In the genomic region with DNA sequence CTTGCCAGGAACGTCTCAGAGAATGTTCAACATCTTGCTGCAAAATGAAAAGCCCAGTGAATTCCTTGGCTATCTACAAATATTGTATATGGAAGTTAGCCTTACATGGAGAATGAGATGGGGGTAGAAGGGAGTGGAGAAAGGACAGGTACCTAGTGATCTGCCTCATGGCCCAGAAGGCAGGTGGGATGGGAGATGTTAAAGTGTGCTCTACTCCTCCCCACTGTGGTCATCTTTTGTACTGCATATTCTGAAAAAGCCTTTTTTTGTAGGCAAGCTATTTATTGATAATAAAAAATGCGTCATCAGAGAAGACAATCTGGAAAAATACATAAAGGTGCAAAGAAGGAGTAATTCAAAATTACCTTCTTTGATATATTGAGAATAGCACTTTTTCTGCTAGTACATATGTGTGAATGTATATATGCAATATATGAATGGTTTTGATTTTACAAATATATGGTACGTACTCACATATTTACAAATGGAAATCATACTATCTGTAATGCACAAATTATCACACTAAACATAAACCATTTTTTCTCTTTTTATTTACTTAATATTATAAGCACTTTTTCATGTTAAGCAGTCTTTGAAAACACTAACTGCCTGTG, we compare ENCODE assay signal across 9 cellular contexts. TPM values are rescaled to one million over a fixed set of nuclear protein-coding genes. Genes with fewer than 3 reads are reported as not detected.
A peak's percentile ranks its signal among the peaks of the same experiment; 100 is the strongest.
DNase-seq lines count a peak whose midpoint lies in the region; ATAC-seq and TF ChIP-seq lines count a peak whose summit lies in the region.
"Had no signal": no experiment of that assay in that cellular context is flagged by ENCODE, and none has a peak within 500 bp of the region (broad histone marks: within the 10 kb centered on the region; RNA-seq: fewer than 3 reads in every experiment).

No MANE protein-coding gene starts in this region.

- H3K27me3 Mint-ChIP-seq in endodermal cell (ENCODE audit: insufficient read depth): no peaks in the 10 kb centered on the region
- H3K27me3 Mint-ChIP-seq in osteocyte (ENCODE audit: unreplicated experiment): peaks cover 10% of the 10 kb centered on the region

- WGBS in endodermal cell (ENCODE audit: insufficient coverage in 1 of 2, insufficient read length in 1 of 2), 2 experiments: 77 to 83% methylated on average over 2 of the region's 3 CpGs

- H3K4me1 Mint-ChIP-seq in endodermal cell: peaks cover 56% of the 10 kb centered on the region
- H3K4me1 Mint-ChIP-seq in osteocyte (ENCODE audit: unreplicated experiment): no peaks in the 10 kb centered on the region

- peaks cover 6% of the 10 kb centered on the region for H3K4me1 ChIP-seq in endodermal cell (ENCODE audit: control insufficient read depth, insufficient read depth, low read length)

- no peak overlapping the region for H3K9ac ChIP-seq in endodermal cell (ENCODE audit: extremely low read depth, low read length, poor library complexity, severe bottlenecking)

- TF ChIP-seq CTCF in GM10266 (IDR thresholded peaks at IDR 0.05; ENCODE audit: control insufficient read depth, insufficient read depth, low read depth, missing control alignments) (peak; percentile 46), HFF-Myc (IDR thresholded peaks at IDR 0.05; ENCODE audit: low read depth, low read length, missing control alignments) (peak; percentile 60), endodermal cell (conservative IDR thresholded peaks at IDR 0.05) (peak; percentile 78), osteocyte (IDR thresholded peaks at IDR 0.05) (peak; percentile 63)

- H3K4me3 ChIP-seq in HFF-Myc (replicated peaks; ENCODE audit: low read depth, low read length) (no peak overlapping the region), endodermal cell (ENCODE audit: low read length) (no peak overlapping the region)

- H3K27ac ChIP-seq in endodermal cell (ENCODE audit: low read depth, low read length): no peak overlapping the region

- no peaks in the 10 kb centered on the region for H3K9me3 Mint-ChIP-seq in endodermal cell
- H3K9me3 Mint-ChIP-seq in osteocyte (ENCODE audit: unreplicated experiment): no peaks in the 10 kb centered on the region

- H3K36me3 Mint-ChIP-seq in endodermal cell (ENCODE audit: low read depth) (peaks cover 23% of the 10 kb centered on the region), osteocyte (ENCODE audit: unreplicated experiment) (no peaks in the 10 kb centered on the region)

- H3K27ac Mint-ChIP-seq in endodermal cell: no peak overlapping the region
- no peak overlapping the region for H3K27ac Mint-ChIP-seq in osteocyte (ENCODE audit: unreplicated experiment)

- H3K9me3 ChIP-seq in endodermal cell (ENCODE audit: control insufficient read depth, low read length): no peaks in the 10 kb centered on the region

- DNase-seq in GM10266 (ENCODE audit: extremely low spot score) (peak; percentile 28), HFF-Myc (ENCODE audit: extremely low read depth, low read depth) (peak; percentile 9), NCI-H460 (ENCODE audit: extremely low read depth, low read depth) (peak; percentile 26), endodermal cell (peak; percentile 55), osteocyte (ENCODE audit: extremely low spot score, unreplicated experiment) (peak; percentile 8)

- H3K4me3 Mint-ChIP-seq in endodermal cell: no peak overlapping the region
- no peak overlapping the region for H3K4me3 Mint-ChIP-seq in osteocyte (ENCODE audit: unreplicated experiment)

- ATAC-seq in GM21367 (IDR thresholded peaks at IDR 0.05; ENCODE audit: unreplicated experiment) (no peak), HG02759 (IDR thresholded peaks at IDR 0.05; ENCODE audit: unreplicated experiment) (no peak)

- no peaks in the 10 kb centered on the region for H3K27me3 ChIP-seq in endodermal cell (ENCODE audit: control insufficient read depth, insufficient read depth, low read length, poor library complexity, severe bottlenecking)

- H3K36me3 ChIP-seq in endodermal cell (ENCODE audit: control insufficient read depth, insufficient read depth, low read length): peaks cover 17% of the 10 kb centered on the region

RNA-seq across cellular contexts. Expression of a gene that starts 19.1 kb away (rescaled TPM):
- not detected in 2 replicates for total RNA-seq in NCI-H460 (2014; rRNA removed; shearing (Covaris generic))
- polyA plus RNA-seq in NCI-H460 (2014; cell fraction: nucleus; rRNA removed): not detected in 2 replicates
- 100 to 1,000 TPM in 1 of 2 donors, 10 to 100 TPM in 1; 52.4 to 114 TPM for total RNA-seq in endodermal cell
- polyA plus RNA-seq in endodermal cell (2013, experiment 1 of 2): 7.9 TPM
- 11.5 TPM for polyA plus RNA-seq in endodermal cell (2013, experiment 2 of 2)
- total RNA-seq in osteocyte: not detected in 2 replicates
- total RNA-seq: activated CD8-positive, alpha-beta memory T cell treated with anti-CD3 and anti-CD28 coated beads for 36 hours; skeletal muscle tissue had no signal

Comparison
In these comparisons a context has a peak if more than half of its experiments do, and no peak if none do; other contexts are left out.
1. RNA of a gene that starts 19.1 kb away (total RNA-seq): 52.4 to 114 TPM in endodermal cell; not detected in NCI-H460 and not detected in osteocyte; every median in the first group is over 10 times any median in the second.
2. Peak in every context shown above with its lines, with median percentiles within 50 percentile points of each other: DNase-seq and CTCF ChIP-seq.